In genomic region chr5:90099099-90099498, GRCh38 we compare ENCODE assay signal across 1 cellular context.
TF ChIP-seq lines count a peak whose summit lies in the region.

No MANE protein-coding gene starts in this region.

TF ChIP-seq in SK-N-SH treated with all-trans-retinoic acid at 6 μM for 48 hours, 23 proteins besides CTCF, POLR2A, EP300 and RAD21 (continued from another document):
- no peak for TF ChIP-seq PATZ1 (CRISPR knock-in tag; IDR thresholded peaks at IDR 0.05; ENCODE audit: borderline replicate concordance)
- no peak for TF ChIP-seq ZFP30 (CRISPR knock-in tag; IDR thresholded peaks at IDR 0.05)
- no peak for TF ChIP-seq TSHZ2 (CRISPR knock-in tag; IDR thresholded peaks at IDR 0.05)
- TF ChIP-seq ESRRG (CRISPR knock-in tag; IDR thresholded peaks at IDR 0.05) = no peak
- TF ChIP-seq TOX (CRISPR knock-in tag; IDR thresholded peaks at IDR 0.05; ENCODE audit: borderline replicate concordance) = no peak
